In genomic region chr14:55071870-55072640, GRCh38 we compare ENCODE assay signal across 8 cellular contexts. TPM values are rescaled to one million over a fixed set of nuclear protein-coding genes. Genes with fewer than 3 reads are reported as not detected.
DNase-seq lines count a peak whose midpoint lies in the region; ATAC-seq and TF ChIP-seq lines count a peak whose summit lies in the region.

No MANE protein-coding gene starts in this region.

- H3K4me3 ChIP-seq in SK-N-SH (ENCODE audit: low read depth in 2 of 2, low read length in 1 of 2) (no peak overlapping the region), dorsolateral prefrontal cortex (peak overlapping the region in 47 of 59 donors; percentile 1 to 53 (median 27)), A673 (ENCODE audit: low read depth, low read length, poor library complexity, severe bottlenecking) (no peak overlapping the region)

- peak overlapping the region; percentile 17 to 93; a peak in 3 of 4 replicates for H3K27ac ChIP-seq in SK-N-SH (ENCODE audit: low read depth in 2 of 2, low read length in 1 of 2)
- peak overlapping the region; percentile 0 to 88 (median 70) for H3K27ac ChIP-seq in dorsolateral prefrontal cortex
- no peak overlapping the region for H3K27ac ChIP-seq in A673 (ENCODE audit: low read depth, low read length, poor library complexity, severe bottlenecking)

- no peak for TF ChIP-seq EP300 in SK-N-SH (IDR thresholded peaks at IDR 0.05; ENCODE audit: borderline replicate concordance in 1 of 2, low read depth in 1 of 2, low read length in 1 of 2)

- no peaks in the 10 kb centered on the region for H3K9me2 ChIP-seq in SK-N-SH

- no peak overlapping the region for H2AFZ ChIP-seq in SK-N-SH (ENCODE audit: low read depth)

- intact Hi-C loops in dorsolateral prefrontal cortex (cut with DNase I) (no loop called here), A673 (cut with micrococcal nuclease; ENCODE audit: unreplicated experiment) (no loop called here)

- CTCF ChIA-PET in SK-N-SH (lab: Yijun Ruan, JAX) (interaction anchor here (0.8 to 2.2 kb wide), 5 partner anchors 17 to 89 kb away, joined by 3 to 13 read pairs (median 7); partner anchors contain the start of gene MAPK1IP1L), A673 (lab: Charles Lee) (interaction anchor here (0.5 kb wide), 1 partner anchor 590 kb away, joined by 6 read pairs; no protein-coding TSS in a partner anchor)

- H3K4me1 ChIP-seq in SK-N-SH (ENCODE audit: control insufficient read depth in 1 of 2, insufficient read depth in 2 of 2, low read depth in 1 of 2, low read length in 1 of 2) (peaks cover 8 to 22% of the 10 kb centered on the region in 2 experiments; a peak in 3 of 4 replicates), A673 (ENCODE audit: insufficient read depth, low read length, poor library complexity, severe bottlenecking) (peaks cover 30% of the 10 kb centered on the region)

- H3K36me3 ChIP-seq in SK-N-SH (replicated peaks in 1 of 2; ENCODE audit: control insufficient read depth in 1 of 2, insufficient read depth in 2 of 2, low read length in 1 of 2): peaks cover 17 to 24% of the 10 kb centered on the region in 2 experiments
- peaks cover 7% of the 10 kb centered on the region for H3K36me3 ChIP-seq in A673 (ENCODE audit: insufficient read depth, low read length, poor library complexity, severe bottlenecking)

- peaks cover 51% of the 10 kb centered on the region for H3F3A ChIP-seq in SK-N-SH (replicated peaks; ENCODE audit: insufficient read depth)

- no peaks in the 10 kb centered on the region for H4K20me1 ChIP-seq in SK-N-SH (ENCODE audit: insufficient read depth)

- POLR2A ChIA-PET in SK-N-SH (lab: Yijun Ruan, JAX): interaction anchor here (0.6 to 1.7 kb wide), 3 partner anchors 21 to 162 kb away, joined by 3 to 4 read pairs (median 4); partner anchors contain the start of gene MAPK1IP1L
- POLR2A ChIA-PET in A673 (lab: Charles Lee; ENCODE audit: low non-redundant PET): no interaction called here

- peak; percentile 37 for ATAC-seq in HG02870 (IDR thresholded peaks at IDR 0.05; ENCODE audit: unreplicated experiment)

- H3K9me3 ChIP-seq in SK-N-SH (no peaks in the 10 kb centered on the region), A673 (ENCODE audit: low read depth, low read length, poor library complexity, severe bottlenecking) (no peaks in the 10 kb centered on the region)

- peak overlapping the region; percentile 71 for H3K9ac ChIP-seq in SK-N-SH

- H3K79me2 ChIP-seq in SK-N-SH (ENCODE audit: insufficient read depth): peaks cover 15% of the 10 kb centered on the region; the same call in 1 of the 2 replicates

- TF ChIP-seq RAD21 in SK-N-SH (IDR thresholded peaks at IDR 0.05; ENCODE audit: low read length): no peak

- DNase-seq in stimulated activated CD4-positive, alpha-beta T cell treated with anti-CD3 and anti-CD28 coated beads, Interleukin-15, amount 100 ng/mL, for 24 hours: peak; percentile 34
- DNase-seq in stimulated activated CD4-positive, alpha-beta T cell treated with anti-CD3 and anti-CD28 coated beads, Interleukin-2, amount 100 ng/mL, for 24 hours: no peak
- DNase-seq in SK-N-SH (no peak), dorsolateral prefrontal cortex (peak in 9 of 10 donors; percentile 56 to 80 (median 63)), myocyte (ENCODE audit: low read depth) (peak; percentile 86), NCI-H187 treated with DMSO at 0.1 percent for 48 hours (lab: John Stamatoyannopoulos, UW) (no peak), A673 (ENCODE audit: low spot score) (no peak)

- no peak for TF ChIP-seq CTCF in SK-N-SH (IDR thresholded peaks at IDR 0.05)
- peak in 1 of 56 donors; percentile 16 for TF ChIP-seq CTCF in dorsolateral prefrontal cortex (IDR thresholded peaks at IDR 0.05 in 54 of 56, conservative IDR thresholded peaks at IDR 0.05 in 2 of 56; ENCODE audit: low read depth in 1 of 56, partially characterized antibody in 56 of 56)
- TF ChIP-seq CTCF in A673 (conservative IDR thresholded peaks at IDR 0.05; ENCODE audit: low read depth, low read length): no peak

- BruUV-seq in A673 (replicated peaks; lab: Mats Ljungman, UMichigan): no TSS peak

- 56% methylated on average over 10 of the region's 10 CpGs for WGBS in SK-N-SH (ENCODE audit: low lambda C conversion rate)

- H3K27me3 ChIP-seq in SK-N-SH (ENCODE audit: insufficient read depth) (no peaks in the 10 kb centered on the region), dorsolateral prefrontal cortex (no peaks in the 10 kb centered on the region), A673 (replicated peaks; ENCODE audit: insufficient read depth, low read depth, low read length, poor library complexity) (no peaks in the 10 kb centered on the region)

- H3K4me2 ChIP-seq in SK-N-SH: peak overlapping the region; percentile 44

TF ChIP-seq in SK-N-SH, 30 proteins besides CTCF, POLR2A, EP300 and RAD21:
- TF ChIP-seq PBX3 (IDR thresholded peaks at IDR 0.05) (0 out of 2 replicates have a peak, but pooled peaks have one; percentile 16), SMC3 (IDR thresholded peaks at IDR 0.05; ENCODE audit: low read depth, low read length) (no peak), TCF12 (IDR thresholded peaks at IDR 0.05) (peak; percentile 14; the same call in 1 of the 2 replicates), JUND (IDR thresholded peaks at IDR 0.05) (0 out of 2 replicates have a peak, but pooled peaks have one; percentile 9), TAF1 (IDR thresholded peaks at IDR 0.05; ENCODE audit: borderline replicate concordance, low read depth, low read length) (no peak), FOSL2 (IDR thresholded peaks at IDR 0.05; ENCODE audit: borderline replicate concordance, low read depth) (peak; percentile 52; the same call in 1 of the 2 replicates), MXI1 (IDR thresholded peaks at IDR 0.05; ENCODE audit: low read depth, low read length) (no peak)
TF ChIP-seq in SK-N-SH: peak in this region for 4.

RNA-seq across cellular contexts. Expression of gene MAPK1IP1L, which starts 20.6 kb away (rescaled TPM):
- 105 and 129 TPM in 2 replicates for polyA plus RNA-seq in SK-N-SH (2012; rRNA removed)
- 58.3 and 77.1 TPM in 2 replicates for polyA plus RNA-seq in SK-N-SH (2012; cell fraction: cytosol; rRNA removed)
- 74.0 and 90.8 TPM in 2 replicates for polyA plus RNA-seq in SK-N-SH (2012; cell fraction: nucleus; rRNA removed)
- total RNA-seq in dorsolateral prefrontal cortex: 10 to 100 TPM; 35.7 to 78.9 (median 53.0) TPM
- total RNA-seq in myocyte: 158 and 216 TPM in 2 replicates
- 65.4 TPM for polyA plus RNA-seq in myocyte (2012)
- total RNA-seq in A673 (2021): 150 and 164 TPM in 2 replicates

RNA-seq across cellular contexts. Expression of gene SOCS4, which starts 45.0 kb away (rescaled TPM):
- polyA plus RNA-seq in SK-N-SH (2012; rRNA removed): 2.2 and 3.2 TPM in 2 replicates
- 3.5 and 3.9 TPM in 2 replicates for polyA plus RNA-seq in SK-N-SH (2012; cell fraction: cytosol; rRNA removed)
- polyA plus RNA-seq in SK-N-SH (2012; cell fraction: nucleus; rRNA removed): 2.2 and 5.0 TPM in 2 replicates
- 10 to 100 TPM; 17.2 to 44.5 (median 26.0) TPM for total RNA-seq in dorsolateral prefrontal cortex
- total RNA-seq in myocyte: 23.9 and 24.7 TPM in 2 replicates
- polyA plus RNA-seq in myocyte (2012): 7.2 TPM
- 32.1 and 35.5 TPM in 2 replicates for total RNA-seq in A673 (2021)

RNA-seq across cellular contexts. Expression of gene WDHD1, which starts 45.2 kb away (rescaled TPM):
- 2.9 and 3.6 TPM in 2 replicates for polyA plus RNA-seq in SK-N-SH (2012; rRNA removed)
- polyA plus RNA-seq in SK-N-SH (2012; cell fraction: cytosol; rRNA removed): 4.5 and 4.9 TPM in 2 replicates
- 1.4 and 3.0 TPM in 2 replicates for polyA plus RNA-seq in SK-N-SH (2012; cell fraction: nucleus; rRNA removed)
- 1 to 10 TPM; 2.1 to 8.9 (median 5.0) TPM for total RNA-seq in dorsolateral prefrontal cortex
- 4.0 and 5.3 TPM in 2 replicates for total RNA-seq in myocyte
- polyA plus RNA-seq in myocyte (2012): 1.7 TPM
- 47.7 and 52.7 TPM in 2 replicates for total RNA-seq in A673 (2021)

RNA-seq across cellular contexts. Expression of gene LGALS3, which starts 57.0 kb away (rescaled TPM):
- polyA plus RNA-seq in SK-N-SH (2012; rRNA removed): 59.5 and 59.8 TPM in 2 replicates
- polyA plus RNA-seq in SK-N-SH (2012; cell fraction: cytosol; rRNA removed): 50.7 and 56.5 TPM in 2 replicates
- 51.5 and 55.5 TPM in 2 replicates for polyA plus RNA-seq in SK-N-SH (2012; cell fraction: nucleus; rRNA removed)
- total RNA-seq in dorsolateral prefrontal cortex (100 to 1,000 TPM in 4 of 120 experiments, 10 to 100 TPM in 116; 16.6 to 109 (median 36.7) TPM), myocyte (223 and 256 TPM in 2 replicates), A673 (2021) (11.0 and 13.3 TPM in 2 replicates)
- 141 TPM for polyA plus RNA-seq in myocyte (2012)

Comparison
In these comparisons a context has a peak if more than half of its experiments do, and no peak if none do; other contexts are left out.
1. DNase-seq: peak in stimulated activated CD4-positive, alpha-beta T cell treated with anti-CD3 and anti-CD28 coated beads, Interleukin-15, amount 100 ng/mL, for 24 hours (single experiment), dorsolateral prefrontal cortex (9 of 10) and myocyte (single experiment); none in stimulated activated CD4-positive, alpha-beta T cell treated with anti-CD3 and anti-CD28 coated beads, Interleukin-2, amount 100 ng/mL, for 24 hours (0 of 2), SK-N-SH (single experiment), NCI-H187 treated with DMSO at 0.1 percent for 48 hours (single experiment) and A673 (single experiment).
2. H3K4me3 ChIP-seq: peak in dorsolateral prefrontal cortex (47 of 59); none in SK-N-SH (0 of 2) and A673 (single experiment).